Comparison of ENCODE assay signal across 19 cellular contexts in genomic region chr9:18822850-18823249, GRCh38.
DNase-seq lines count a peak whose midpoint lies in the region; ATAC-seq, FAIRE-seq and TF ChIP-seq lines count a peak whose summit lies in the region.
"Had no signal": no experiment of that assay in that cellular context is flagged by ENCODE, and none has a peak within 500 bp of the region (broad histone marks: within the 10 kb centered on the region; RNA-seq: fewer than 3 reads in every experiment).

No MANE protein-coding gene starts in this region.

- no peak overlapping the region for H2BK120ac ChIP-seq in mesendoderm (ENCODE audit: low read depth, low read length)

- CTCF ChIA-PET in MCF 10A (lab: Yijun Ruan, JAX) = interaction anchor here (0.9 to 4.3 kb wide), 5 partner anchors 205 to 567 kb away, joined by 3 to 57 read pairs (median 6); no protein-coding TSS in a partner anchor

- H4K8ac ChIP-seq in mesendoderm (ENCODE audit: low read depth, low read length) = no peak overlapping the region

- H3K4me1 Mint-ChIP-seq in stimulated activated effector memory CD8-positive, alpha-beta T cell treated with anti-CD3 and anti-CD28 coated beads, Interleukin-12 subunit alpha, Interleukin-12 subunit beta, amount 100 ng/mL, for 72 hours = no peaks in the 10 kb centered on the region
- no peaks in the 10 kb centered on the region for H3K4me1 Mint-ChIP-seq in MCF 10A (ENCODE audit: insufficient read depth, unreplicated experiment)
- H3K4me1 Mint-ChIP-seq: CD14-positive monocyte, IgD-negative memory B cell had no signal

- H3K4me2 ChIP-seq in mesendoderm (ENCODE audit: low read length) = no peak overlapping the region
- H3K4me2 ChIP-seq: BLaER1 had no signal

- no peak for ATAC-seq in stimulated activated effector memory CD8-positive, alpha-beta T cell treated with anti-CD3 and anti-CD28 coated beads, Interleukin-12 subunit alpha, Interleukin-12 subunit beta, amount 100 ng/mL, for 72 hours
- ATAC-seq: A549, GM12878, HepG2 had no signal

- no peaks in the 10 kb centered on the region for H3K79me2 ChIP-seq in mesendoderm (ENCODE audit: control insufficient read depth, insufficient read depth, low read length)

- H2BK15ac ChIP-seq in mesendoderm (replicated peaks; ENCODE audit: low read depth) = peak overlapping the region; percentile 76

- no TSS peak for BruUV-seq in MCF 10A (replicated peaks; lab: Mats Ljungman, UMichigan)

- H3K9me3 ChIP-seq in small intestine (ENCODE audit: control insufficient read depth, low read depth) = no peaks in the 10 kb centered on the region
- H3K9me3 ChIP-seq: A549, BLaER1 had no signal

- H3K27ac Mint-ChIP-seq in stimulated activated effector memory CD8-positive, alpha-beta T cell treated with anti-CD3 and anti-CD28 coated beads, Interleukin-12 subunit alpha, Interleukin-12 subunit beta, amount 100 ng/mL, for 72 hours = no peak overlapping the region
- H3K27ac Mint-ChIP-seq in MCF 10A (ENCODE audit: low read depth, unreplicated experiment) = no peak overlapping the region
- H3K27ac Mint-ChIP-seq: CD4-positive, alpha-beta memory T cell; IgD-negative memory B cell had no signal

- POLR2A ChIA-PET in MCF 10A (lab: Yijun Ruan, JAX) = no interaction called here

- H3K4ac ChIP-seq in mesendoderm (ENCODE audit: low read depth, low read length) = no peak overlapping the region

- no peaks in the 10 kb centered on the region for H3K9me3 Mint-ChIP-seq in stimulated activated effector memory CD8-positive, alpha-beta T cell treated with anti-CD3 and anti-CD28 coated beads, Interleukin-12 subunit alpha, Interleukin-12 subunit beta, amount 100 ng/mL, for 72 hours
- no peaks in the 10 kb centered on the region for H3K9me3 Mint-ChIP-seq in MCF 10A (ENCODE audit: unreplicated experiment)
- H3K9me3 Mint-ChIP-seq: CD4-positive, alpha-beta memory T cell; H9; IgD-negative memory B cell had no signal

- H3K56ac ChIP-seq in mesendoderm (ENCODE audit: low read length) = no peak overlapping the region

- TF ChIP-seq CTCF in MCF 10A (IDR thresholded peaks at IDR 0.05; ENCODE audit: unreplicated experiment) = no peak

- no CpG with 5 or more reads among the region's 5 CpGs for WGBS in mesendoderm (ENCODE audit: extremely low coverage, insufficient coverage, low lambda C conversion rate)
- WGBS in small intestine, 3 donors = 22 to 69% (median 46%) methylated on average over 5 of the region's 5 CpGs

- H3K79me1 ChIP-seq in mesendoderm (ENCODE audit: low read length) = no peaks in the 10 kb centered on the region

- H3K18ac ChIP-seq in mesendoderm (ENCODE audit: low read length) = no peak overlapping the region

- no peak overlapping the region for H4K5ac ChIP-seq in mesendoderm (ENCODE audit: low read length)

- intact Hi-C loops in MCF 10A (cut with micrococcal nuclease) = loop anchor here (5.0 to 10.0 kb wide), 2 partner anchors 416 to 1008 kb away; no protein-coding TSS in a partner anchor

- peak; percentile 13 for DNase-seq in DMS53 (lab: John Stamatoyannopoulos, UW)
- no peak for DNase-seq in DMS53 treated with DMSO at 0.1 percent for 48 hours (lab: John Stamatoyannopoulos, UW; ENCODE audit: unreplicated experiment)
- DNase-seq in mesendoderm = no peak
- peak; percentile 37 for DNase-seq in small intestine
- no peak for DNase-seq in NOMO-1 (lab: John Stamatoyannopoulos, UW; ENCODE audit: unreplicated experiment in 2 of 2)
- DNase-seq in stimulated activated effector memory CD8-positive, alpha-beta T cell treated with anti-CD3 and anti-CD28 coated beads, Interleukin-12 subunit alpha, Interleukin-12 subunit beta, amount 100 ng/mL, for 72 hours (ENCODE audit: low spot score in 2 of 2) = no peak
- DNase-seq in MCF 10A (ENCODE audit: unreplicated experiment) = no peak
- DNase-seq: CD4-positive, alpha-beta memory T cell; DMS153; DND-41; H9 had no signal

- no peaks in the 10 kb centered on the region for H3K36me3 ChIP-seq in mesendoderm (ENCODE audit: control insufficient read depth, insufficient read depth, low read length)
- no peaks in the 10 kb centered on the region for H3K36me3 ChIP-seq in small intestine (ENCODE audit: control insufficient read depth in 2 of 2, insufficient read depth in 2 of 2, low read length in 2 of 2)
- H3K36me3 ChIP-seq: BLaER1 had no signal

- H3K36me3 Mint-ChIP-seq in stimulated activated effector memory CD8-positive, alpha-beta T cell treated with anti-CD3 and anti-CD28 coated beads, Interleukin-12 subunit alpha, Interleukin-12 subunit beta, amount 100 ng/mL, for 72 hours = no peaks in the 10 kb centered on the region
- H3K36me3 Mint-ChIP-seq in MCF 10A (ENCODE audit: insufficient read depth, unreplicated experiment) = no peaks in the 10 kb centered on the region
- H3K36me3 Mint-ChIP-seq: CD14-positive monocyte; CD4-positive, alpha-beta memory T cell; IgD-negative memory B cell had no signal

- H3K27ac ChIP-seq in mesendoderm (ENCODE audit: low read depth, low read length) (no peak overlapping the region), small intestine (ENCODE audit: low read depth in 1 of 2, low read length in 1 of 2) (no peak overlapping the region)
- H3K27ac ChIP-seq: 22Rv1, A549, BLaER1 had no signal

- no peak overlapping the region for H3K23ac ChIP-seq in mesendoderm (ENCODE audit: low read length)

- no peak overlapping the region for H2BK5ac ChIP-seq in mesendoderm (ENCODE audit: low read length)

- H3K27me3 Mint-ChIP-seq in MCF 10A (ENCODE audit: insufficient read depth, unreplicated experiment) = no peaks in the 10 kb centered on the region
- H3K27me3 Mint-ChIP-seq: CD4-positive, alpha-beta memory T cell; IgD-negative memory B cell had no signal

- H3K9ac ChIP-seq in mesendoderm (ENCODE audit: low read length) = no peak overlapping the region
- H3K9ac ChIP-seq: BLaER1 had no signal

- peaks cover 10% of the 10 kb centered on the region for H3K4me1 ChIP-seq in mesendoderm (ENCODE audit: control insufficient read depth, low read depth, low read length)
- peaks cover 0 to 4% of the 10 kb centered on the region in 2 donors for H3K4me1 ChIP-seq in small intestine (ENCODE audit: control insufficient read depth in 2 of 2, insufficient read depth in 1 of 2, low read depth in 1 of 2, low read length in 1 of 2)

- H3K4me3 Mint-ChIP-seq in stimulated activated effector memory CD8-positive, alpha-beta T cell treated with anti-CD3 and anti-CD28 coated beads, Interleukin-12 subunit alpha, Interleukin-12 subunit beta, amount 100 ng/mL, for 72 hours = no peak overlapping the region
- H3K4me3 Mint-ChIP-seq in MCF 10A (ENCODE audit: unreplicated experiment) = no peak overlapping the region
- H3K4me3 Mint-ChIP-seq: CD14-positive monocyte; CD4-positive, alpha-beta memory T cell; H9; IgD-negative memory B cell had no signal

- no peak overlapping the region for H2AK5ac ChIP-seq in mesendoderm (ENCODE audit: low read length)

- no peak for FAIRE-seq in small intestine (lab: Jason Lieb, UNC)
- FAIRE-seq: A549, GM12878, H1, HepG2 had no signal

- H3K4me3 ChIP-seq in mesendoderm (ENCODE audit: low read length) = no peak overlapping the region
- no peak overlapping the region for H3K4me3 ChIP-seq in small intestine (ENCODE audit: low read depth in 1 of 2, low read length in 2 of 2)
- H3K4me3 ChIP-seq: A549, BLaER1, GM12878 had no signal

- H3K27me3 ChIP-seq in mesendoderm (ENCODE audit: insufficient read depth, low read length, poor library complexity) (no peaks in the 10 kb centered on the region), small intestine (ENCODE audit: control insufficient read depth in 2 of 2, insufficient read depth in 2 of 2, low read length in 2 of 2) (no peaks in the 10 kb centered on the region)
- H3K27me3 ChIP-seq: BLaER1 had no signal

Comparison
In these comparisons a context has a peak if more than half of its experiments do, and no peak if none do; other contexts are left out.
1. DNase-seq: peak in DMS53 (single experiment) and small intestine (single experiment); none in DMS53 treated with DMSO at 0.1 percent for 48 hours (single experiment), mesendoderm (single experiment), NOMO-1 (0 of 2), stimulated activated effector memory CD8-positive, alpha-beta T cell treated with anti-CD3 and anti-CD28 coated beads, Interleukin-12 subunit alpha, Interleukin-12 subunit beta, amount 100 ng/mL, for 72 hours (0 of 2) and MCF 10A (single experiment).